15 cellular contexts compared by ENCODE assay signal in genomic region chrX:39822133-39822748, GRCh38.
A peak's percentile ranks its signal among the peaks of the same experiment; 100 is the strongest.
DNase-seq lines count a peak whose midpoint lies in the region; FAIRE-seq and TF ChIP-seq lines count a peak whose summit lies in the region.
"Had no signal": no experiment of that assay in that cellular context is flagged by ENCODE, and none has a peak within 500 bp of the region (broad histone marks: within the 10 kb centered on the region; RNA-seq: fewer than 3 reads in every experiment).

No MANE protein-coding gene starts in this region.

- H3K9ac ChIP-seq in HUES48 (ENCODE audit: low read depth, low read length) = no peak overlapping the region
- H3K9ac ChIP-seq in H1 (replicated peaks in 1 of 4; ENCODE audit: extremely low read depth in 1 of 4, low read depth in 3 of 4, low read length in 3 of 4) = peak overlapping the region in 1 of 4 experiments; percentile 18; a peak in 1 of 7 replicates

- no peaks in the 10 kb centered on the region for H3K4me1 ChIP-seq in CD8-positive, alpha-beta memory T cell (ENCODE audit: insufficient read depth, low read length)
- H3K4me1 ChIP-seq in HUES48 (ENCODE audit: control insufficient read depth, insufficient read depth, low read length) (peaks cover 27% of the 10 kb centered on the region), H1 (replicated peaks in 1 of 4; ENCODE audit: control insufficient read depth in 3 of 4, insufficient read depth in 4 of 4, low read length in 3 of 4) (peaks cover 6 to 31% (median 16%) of the 10 kb centered on the region in 4 experiments)

- H3K14ac ChIP-seq in H1 (ENCODE audit: insufficient read length) = no peak overlapping the region

- peak overlapping the region; percentile 67 to 93 for H3K4me2 ChIP-seq in H1 (ENCODE audit: insufficient read depth in 1 of 2, low read depth in 2 of 2, low read length in 2 of 2)

- H2BK20ac ChIP-seq in H1 (ENCODE audit: low read length) = no peak overlapping the region

- TF ChIP-seq EP300 in H1 (IDR thresholded peaks at IDR 0.05; ENCODE audit: borderline replicate concordance in 1 of 2, low read depth in 2 of 2, low read length in 2 of 2) = no peak

- no peak for TF ChIP-seq CTCF in H1 (IDR thresholded peaks at IDR 0.05; ENCODE audit: control extremely low read depth in 1 of 3, insufficient read depth in 1 of 3, low read depth in 1 of 3, low read length in 3 of 3)
- TF ChIP-seq CTCF in neural crest cell (conservative IDR thresholded peaks at IDR 0.05) = no peak

- POLR2A ChIA-PET in CD8-positive, alpha-beta memory T cell (lab: Charles Lee) = no interaction called here
- POLR2A ChIA-PET in H1 (lab: Charles Lee; ENCODE audit: partially characterized antibody) = interaction anchor here (1.3 kb wide), 1 partner anchor 347 kb away, joined by 3 read pairs; no protein-coding TSS in a partner anchor

- no peaks in the 10 kb centered on the region; a peak in 1 of 4 replicates for H3K79me2 ChIP-seq in H1 (ENCODE audit: control insufficient read depth in 1 of 2, insufficient read depth in 2 of 2, low read length in 2 of 2)

- H4K20me1 ChIP-seq in H1 (replicated peaks in 1 of 2; ENCODE audit: control insufficient read depth in 1 of 2, insufficient read depth in 2 of 2, low read length in 2 of 2) = no peaks in the 10 kb centered on the region

- no peak overlapping the region for H2AFZ ChIP-seq in H1 (ENCODE audit: low read length)

- no peak overlapping the region for H2AK5ac ChIP-seq in H1 (ENCODE audit: low read depth, low read length)

- peak overlapping the region in 1 of 8 donors; percentile 79 for H3K27ac Mint-ChIP-seq in CD8-positive, alpha-beta memory T cell
- no peak overlapping the region for H3K27ac Mint-ChIP-seq in neural crest cell (ENCODE audit: unreplicated experiment)
- H3K27ac Mint-ChIP-seq: activated CD4-positive, alpha-beta memory T cell treated with anti-CD3 and anti-CD28 coated beads for 36 hours had no signal

- peaks cover 0 to 32% of the 10 kb centered on the region in 2 donors for H3K27me3 Mint-ChIP-seq in CD8-positive, alpha-beta memory T cell
- H3K27me3 Mint-ChIP-seq in neural crest cell (ENCODE audit: low read depth) = peaks cover 8% of the 10 kb centered on the region
- H3K27me3 Mint-ChIP-seq: activated CD4-positive, alpha-beta memory T cell treated with anti-CD3 and anti-CD28 coated beads for 36 hours had no signal

- H3K4me3 ChIP-seq in CD8-positive, alpha-beta memory T cell (ENCODE audit: low read length) = no peak overlapping the region
- no peak overlapping the region for H3K4me3 ChIP-seq in HUES48 (ENCODE audit: low read depth, low read length)
- H3K4me3 ChIP-seq in H1 (ENCODE audit: extremely low read depth in 1 of 4, insufficient read depth in 2 of 4, low read depth in 3 of 4, low read length in 4 of 4) = peak overlapping the region in 3 of 4 experiments; percentile 5 to 60 (median 17); a peak in 3 of 8 replicates

- no peak overlapping the region; the same call in 1 of the 2 replicates for H4K8ac ChIP-seq in H1 (ENCODE audit: extremely low read depth, insufficient read depth, low read length)

- no peaks in the 10 kb centered on the region for H3K27me3 ChIP-seq in CD8-positive, alpha-beta memory T cell (ENCODE audit: insufficient read depth, low read length, poor library complexity, severe bottlenecking)
- H3K27me3 ChIP-seq in HUES48 (ENCODE audit: control insufficient read depth, insufficient read depth, low read length) (peaks cover 9% of the 10 kb centered on the region; the same call in 1 of the 2 replicates), H1 (replicated peaks in 1 of 4; ENCODE audit: control insufficient read depth in 3 of 4, extremely low read depth in 1 of 4, insufficient read depth in 3 of 4, low read length in 3 of 4) (peaks cover 0 to 5% (median 3%) of the 10 kb centered on the region in 4 experiments; a peak in 2 of 7 replicates)
- H3K27me3 ChIP-seq: SJSA1 had no signal

- H3K27ac ChIP-seq in CD8-positive, alpha-beta memory T cell (ENCODE audit: low read depth, low read length) = no peak overlapping the region
- H3K27ac ChIP-seq in HUES48 (ENCODE audit: low read depth, low read length) = peak overlapping the region; percentile 59
- H3K27ac ChIP-seq in H1 (ENCODE audit: low read depth, low read length) = no peak overlapping the region
- H3K27ac ChIP-seq: left lung had no signal

- no peaks in the 10 kb centered on the region for H3K36me3 ChIP-seq in CD8-positive, alpha-beta memory T cell (ENCODE audit: insufficient read depth, low read length)
- H3K36me3 ChIP-seq in HUES48 (ENCODE audit: control insufficient read depth, insufficient read depth, low read length) (no peaks in the 10 kb centered on the region), H1 (ENCODE audit: control insufficient read depth in 2 of 4, insufficient read depth in 4 of 4, low read length in 3 of 4) (no peaks in the 10 kb centered on the region)
- H3K36me3 ChIP-seq: heart right ventricle, left lung, SJSA1 had no signal

- peak overlapping the region in 6 of 7 donors; percentile 20 to 78 (median 52) for H3K4me3 Mint-ChIP-seq in CD8-positive, alpha-beta memory T cell
- peak overlapping the region; percentile 54 for H3K4me3 Mint-ChIP-seq in neural crest cell
- H3K4me3 Mint-ChIP-seq: activated CD4-positive, alpha-beta memory T cell treated with anti-CD3 and anti-CD28 coated beads for 36 hours had no signal

- TF ChIP-seq POLR2A in H1 (IDR thresholded peaks at IDR 0.05; ENCODE audit: control extremely low read depth in 1 of 2, low read depth in 2 of 2, low read length in 2 of 2) = no peak

- peak; percentile 48 for FAIRE-seq in H1 (lab: Jason Lieb, UNC)
- FAIRE-seq: bronchial epithelial cell had no signal

- no peak overlapping the region for H2BK15ac ChIP-seq in H1 (ENCODE audit: low read length)

- H2BK12ac ChIP-seq in H1 (ENCODE audit: low read depth, low read length) = no peak overlapping the region

- H4K5ac ChIP-seq in H1 (ENCODE audit: insufficient read length, low read depth, low read length) = peak overlapping the region; percentile 61

- H4K91ac ChIP-seq in H1 (replicated peaks; ENCODE audit: insufficient read length, low read length) = peak overlapping the region; percentile 73

- no peak for DNase-seq in CD8-positive, alpha-beta memory T cell
- DNase-seq in H1 (ENCODE audit: low read depth in 1 of 2, low spot score in 2 of 2) = no peak
- DNase-seq in neural crest cell (ENCODE audit: low read depth, low spot score) = no peak
- no peak for DNase-seq in activated CD8-positive, alpha-beta memory T cell treated with anti-CD3 and anti-CD28 coated beads, Interleukin-2, amount 50 U/mL, for 48 hours
- DNase-seq in NCI-H526 treated with DMSO at 0.1 percent for 48 hours (lab: John Stamatoyannopoulos, UW) = no peak
- no peak for DNase-seq in middle frontal gyrus (ENCODE audit: extremely low spot score, low spot score)
- DNase-seq: activated CD4-positive, alpha-beta memory T cell treated with anti-CD3 and anti-CD28 coated beads for 36 hours; activated gamma-delta T cell treated with Interleukin-2 at 50 U/mL for 16 hours; DND-41; heart right ventricle; left lung; NCI-H1694 had no signal

- TF ChIP-seq RAD21 in H1 (IDR thresholded peaks at IDR 0.05 in 1 of 2, conservative IDR thresholded peaks at IDR 0.05 in 1 of 2; ENCODE audit: low read depth in 2 of 2, low read length in 2 of 2) = no peak

- no peak overlapping the region for H3K4ac ChIP-seq in H1 (replicated peaks; ENCODE audit: insufficient read length, low read depth, low read length)

- no peak overlapping the region for H2BK120ac ChIP-seq in H1 (replicated peaks; ENCODE audit: low read depth, low read length)

- peak overlapping the region; percentile 93 for H3K18ac ChIP-seq in H1 (ENCODE audit: extremely low read depth, low read length)

- peak overlapping the region; percentile 52; the same call in 1 of the 2 replicates for H2BK5ac ChIP-seq in H1 (ENCODE audit: low read depth, low read length)

- WGBS in H1 (ENCODE audit: extremely low coverage in 1 of 2, insufficient coverage in 1 of 2, insufficient read length in 1 of 2, insufficient replicate concordance in 2 of 2, low coverage in 1 of 2, low lambda C conversion rate in 2 of 2, missing lambda C conversion rate in 1 of 2), 2 experiments = 15% methylated on average over 14 of the region's 15 CpGs; no CpG with 5 or more reads in 1 of the 2 experiments

- peaks cover 0 to 3% (median 0%) of the 10 kb centered on the region in 3 donors for H3K36me3 Mint-ChIP-seq in CD8-positive, alpha-beta memory T cell
- H3K36me3 Mint-ChIP-seq in neural crest cell (ENCODE audit: low read depth) = no peaks in the 10 kb centered on the region
- H3K36me3 Mint-ChIP-seq: activated CD4-positive, alpha-beta memory T cell treated with anti-CD3 and anti-CD28 coated beads for 36 hours had no signal

- H3K9me3 ChIP-seq in CD8-positive, alpha-beta memory T cell (ENCODE audit: low read length) = no peaks in the 10 kb centered on the region
- H3K9me3 ChIP-seq in HUES48 (ENCODE audit: control insufficient read depth, insufficient read depth, low read length) = no peaks in the 10 kb centered on the region
- no peaks in the 10 kb centered on the region for H3K9me3 ChIP-seq in H1 (ENCODE audit: insufficient read depth in 2 of 2, low read depth in 1 of 2, low read length in 1 of 2)
- H3K9me3 ChIP-seq: left lung, SJSA1 had no signal

- H3K79me1 ChIP-seq in H1 (ENCODE audit: low read depth, low read length) = no peaks in the 10 kb centered on the region

- no peak overlapping the region for H3K23ac ChIP-seq in H1 (ENCODE audit: insufficient read length)

- CTCF ChIA-PET in CD8-positive, alpha-beta memory T cell (lab: Charles Lee) = no interaction called here
- CTCF ChIA-PET in H1 (lab: Charles Lee; ENCODE audit: partially characterized antibody) = interaction anchor here (1.8 kb wide), 1 partner anchor 17 kb away, joined by 12 read pairs; no protein-coding TSS in a partner anchor

- H3K56ac ChIP-seq in H1 (replicated peaks; ENCODE audit: insufficient read length, low read depth, low read length) = no peak overlapping the region

- H3K4me1 Mint-ChIP-seq in CD8-positive, alpha-beta memory T cell = peaks cover 2 to 7% (median 6%) of the 10 kb centered on the region in 3 donors
- peaks cover 36% of the 10 kb centered on the region for H3K4me1 Mint-ChIP-seq in neural crest cell

- H3K23me2 ChIP-seq in H1 (ENCODE audit: low read depth, low read length) = peaks cover 2% of the 10 kb centered on the region; the same call in 1 of the 2 replicates

- peaks cover 0 to 7% (median 2%) of the 10 kb centered on the region in 5 donors for H3K9me3 Mint-ChIP-seq in CD8-positive, alpha-beta memory T cell
- H3K9me3 Mint-ChIP-seq in neural crest cell = no peaks in the 10 kb centered on the region
- H3K9me3 Mint-ChIP-seq: activated CD4-positive, alpha-beta memory T cell treated with anti-CD3 and anti-CD28 coated beads for 36 hours had no signal

TF ChIP-seq in H1, 55 proteins besides CTCF, POLR2A, EP300 and RAD21 (continues in another document):
- TF ChIP-seq YY1 (IDR thresholded peaks at IDR 0.05; ENCODE audit: low read depth, low read length) = no peak
- no peak for TF ChIP-seq KDM4A (IDR thresholded peaks at IDR 0.05; ENCODE audit: low read depth, low read length, severe bottlenecking)
- no peak for TF ChIP-seq NRF1 (IDR thresholded peaks at IDR 0.05; ENCODE audit: low read depth, low read length)
- TF ChIP-seq PHF8 (conservative IDR thresholded peaks at IDR 0.05; ENCODE audit: low read depth, low read length) = no peak
- TF ChIP-seq SP2 (IDR thresholded peaks at IDR 0.05; ENCODE audit: low read length) = no peak
- no peak for TF ChIP-seq CHD1 (IDR thresholded peaks at IDR 0.05; ENCODE audit: low read depth, low read length)
- TF ChIP-seq EZH2 (IDR thresholded peaks at IDR 0.05; ENCODE audit: low read depth, low read length, severe bottlenecking) = no peak

Comparison
In these comparisons a context has a peak if more than half of its experiments do, and no peak if none do; other contexts are left out.
1. H3K4me3 ChIP-seq: peak in H1 (3 of 4); none in CD8-positive, alpha-beta memory T cell (single experiment) and HUES48 (single experiment).